In the genomic region with DNA sequence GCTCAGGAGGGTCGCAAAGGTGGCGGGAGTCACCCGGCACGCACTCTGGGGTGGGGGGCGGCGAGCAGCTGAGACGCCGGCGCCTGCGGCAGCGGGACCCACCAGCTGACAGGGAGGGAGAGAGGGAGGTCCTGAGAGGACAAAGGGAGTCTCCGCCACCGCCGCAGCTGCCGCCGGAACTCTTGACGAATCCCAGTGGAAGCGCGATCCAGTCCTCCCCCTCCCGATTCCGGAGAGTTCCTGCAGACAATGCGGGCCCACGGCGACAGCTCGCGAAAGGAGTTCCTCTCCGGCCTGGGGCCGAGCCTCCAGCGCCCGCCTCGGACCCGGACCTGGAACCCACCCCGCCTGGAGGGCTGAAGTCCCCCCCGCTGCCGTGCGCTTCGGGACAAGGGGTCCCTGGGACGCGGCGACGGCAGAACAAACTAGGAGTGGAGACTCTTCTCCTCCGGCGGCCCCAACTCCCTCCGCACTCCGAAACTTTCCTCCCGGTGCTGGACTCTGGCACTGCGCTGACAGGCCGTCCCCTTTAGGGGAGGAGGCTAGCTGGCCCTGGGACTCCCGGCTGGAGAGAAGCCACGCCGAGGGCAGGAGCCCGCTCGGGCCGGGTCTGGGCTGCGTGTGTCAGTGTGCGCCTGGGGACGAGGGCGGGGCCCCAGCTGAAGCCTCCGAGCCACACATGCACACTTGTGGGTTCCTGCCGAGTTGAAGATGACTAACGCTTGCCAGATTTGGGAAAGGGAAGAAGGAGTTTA, we compare ENCODE assay signal across 8 cellular contexts. TPM values are rescaled to one million over a fixed set of nuclear protein-coding genes. Genes with fewer than 3 reads are reported as not detected.
A peak's percentile ranks its signal among the peaks of the same experiment; 100 is the strongest.
DNase-seq lines count a peak whose midpoint lies in the region; ATAC-seq lines count a peak whose summit lies in the region.

A gene (minus strand): TSS at position 623 of the 755 bp plus-strand sequence. CDS start 669 bp downstream, outside the sequence.

- peak within 1 kb of the TSS; percentile 68 to 97 for H3K4ac ChIP-seq in mesenchymal stem cell (ENCODE audit: low read depth in 1 of 2, low read length in 2 of 2)

- H3K18ac ChIP-seq in mesenchymal stem cell (ENCODE audit: low read depth in 1 of 2, low read length in 2 of 2), result peak within 1 kb of the TSS; percentile 74 to 99

- H3K79me1 ChIP-seq in mesenchymal stem cell (replicated peaks; ENCODE audit: low read length, poor library complexity, severe bottlenecking), result peaks cover 2% of the 10 kb centered on the region

- H3K9me3 ChIP-seq in endocrine pancreas (ENCODE audit: control insufficient read depth, low read length), result no peaks in the 10 kb centered on the region
- H3K9me3 ChIP-seq in mesenchymal stem cell (ENCODE audit: control insufficient read depth, low read length), result no peaks in the 10 kb centered on the region

- peak within 1 kb of the TSS; percentile 99 for H2BK15ac ChIP-seq in mesenchymal stem cell (ENCODE audit: low read depth, poor library complexity, severe bottlenecking)

- peak within 1 kb of the TSS; percentile 86 for H2AFZ ChIP-seq in mesenchymal stem cell (ENCODE audit: low read depth, low read length)

- H4K8ac ChIP-seq in mesenchymal stem cell (ENCODE audit: low read length), result peak within 1 kb of the TSS; percentile 84

- H2BK120ac ChIP-seq in mesenchymal stem cell (ENCODE audit: low read depth, low read length), result peak within 1 kb of the TSS; percentile 96

- H3K4me3 ChIP-seq in endocrine pancreas (ENCODE audit: control insufficient read depth, insufficient read depth, low read length) (no peak within 1 kb of the TSS), mesenchymal stem cell (ENCODE audit: insufficient read depth in 1 of 2, low read depth in 1 of 2, low read length in 2 of 2) (peak within 1 kb of the TSS; percentile 91 to 92)

- POLR2A ChIA-PET in activated CD8-positive, alpha-beta memory T cell treated with anti-CD3 and anti-CD28 coated beads for 36 hours (lab: Charles Lee), result interaction anchor here (0.6 to 1.5 kb wide), 5 partner anchors 14 to 143 kb away, joined by 3 to 4 read pairs (median 3); no protein-coding TSS in a partner anchor

- peak within 1 kb of the TSS; percentile 82 to 92 for H3K14ac ChIP-seq in mesenchymal stem cell (ENCODE audit: low read length in 2 of 2)

- ATAC-seq in GM18907 (IDR thresholded peaks at IDR 0.05; ENCODE audit: unreplicated experiment), result peak; percentile 77
- ATAC-seq in HG03139 (IDR thresholded peaks at IDR 0.05; ENCODE audit: unreplicated experiment), result peak; percentile 73

- H3K27me3 ChIP-seq in endocrine pancreas (ENCODE audit: control insufficient read depth, insufficient read depth, low read length) (peaks cover 8% of the 10 kb centered on the region), mesenchymal stem cell (ENCODE audit: control insufficient read depth in 1 of 2, insufficient read depth in 1 of 2, low read length in 2 of 2) (no peaks in the 10 kb centered on the region)

- H3K23ac ChIP-seq in mesenchymal stem cell (ENCODE audit: low read length in 2 of 2), result peak within 1 kb of the TSS; percentile 52 to 91

- peak within 1 kb of the TSS; percentile 92 for H2BK5ac ChIP-seq in mesenchymal stem cell (ENCODE audit: low read depth, low read length, poor library complexity, severe bottlenecking)

- CTCF ChIA-PET in activated CD8-positive, alpha-beta memory T cell treated with anti-CD3 and anti-CD28 coated beads for 36 hours (lab: Charles Lee), result interaction anchor here (0.7 to 2.8 kb wide), 5 partner anchors 25 to 1400 kb away, joined by 3 to 17 read pairs (median 3); no protein-coding TSS in a partner anchor

- H3K4me1 ChIP-seq in endocrine pancreas (ENCODE audit: control insufficient read depth, insufficient read depth, low read length), result no peaks in the 10 kb centered on the region
- H3K4me1 ChIP-seq in mesenchymal stem cell (ENCODE audit: control insufficient read depth, insufficient read depth, low read depth, low read length), result no peaks in the 10 kb centered on the region

- H3K36me3 ChIP-seq in endocrine pancreas (ENCODE audit: control insufficient read depth, insufficient read depth, low read length), result no peaks in the 10 kb centered on the region
- H3K36me3 ChIP-seq in mesenchymal stem cell (ENCODE audit: control insufficient read depth in 1 of 2, insufficient read depth in 2 of 2, low read depth in 1 of 2, low read length in 2 of 2), result peaks cover 0 to 35% of the 10 kb centered on the region in 2 experiments

- peak within 1 kb of the TSS; percentile 90 for H3K27ac ChIP-seq in mesenchymal stem cell (ENCODE audit: low read length, poor library complexity, severe bottlenecking)

- H2BK12ac ChIP-seq in mesenchymal stem cell (ENCODE audit: low read length in 2 of 2), result peak within 1 kb of the TSS; percentile 69 to 90

- peak; percentile 98 for DNase-seq in AG20443 (ENCODE audit: low spot score)
- peak; percentile 45 for DNase-seq in NCI-H748 treated with DMSO at 0.1 percent for 48 hours (lab: John Stamatoyannopoulos, UW)
- DNase-seq in mesenchymal stem cell, result peak; percentile 96
- peak; percentile 42 to 47 for DNase-seq in stimulated activated CD8-positive, alpha-beta memory T cell treated with anti-CD3 and anti-CD28 coated beads, Interleukin-15, amount 100 ng/mL, for 4 hours (ENCODE audit: low read depth in 2 of 2)

- H3K9ac ChIP-seq in endocrine pancreas (ENCODE audit: control insufficient read depth, insufficient read depth, low read length), result peak within 1 kb of the TSS; percentile 13
- peak within 1 kb of the TSS; percentile 97 for H3K9ac ChIP-seq in mesenchymal stem cell (ENCODE audit: low read length)

- peak within 1 kb of the TSS; percentile 83 for H3K4me2 ChIP-seq in mesenchymal stem cell (ENCODE audit: low read length, poor library complexity, severe bottlenecking)

- no peak within 1 kb of the TSS for H2AK5ac ChIP-seq in mesenchymal stem cell (ENCODE audit: low read length, severe bottlenecking)

- WGBS in mesenchymal stem cell, result 0% methylated on average over 49 of the region's 61 CpGs

- H4K91ac ChIP-seq in mesenchymal stem cell (ENCODE audit: low read length), result peak within 1 kb of the TSS; percentile 97

RNA-seq across cellular contexts. Expression of the gene that starts here (rescaled TPM):
- 10 to 100 TPM; 10.5 to 11.1 TPM for total RNA-seq in activated CD8-positive, alpha-beta memory T cell treated with anti-CD3 and anti-CD28 coated beads for 36 hours
- 80.9 TPM for polyA plus RNA-seq in mesenchymal stem cell (2013, experiment 1 of 2)
- 84.2 TPM for polyA plus RNA-seq in mesenchymal stem cell (2013, experiment 2 of 2)

Comparison
In these comparisons a context has a peak if more than half of its experiments do, and no peak if none do; other contexts are left out.
1. DNase-seq: peak in every context shown above with its lines; median percentile 98 in AG20443; 96 in mesenchymal stem cell; 45 in NCI-H748 treated with DMSO at 0.1 percent for 48 hours; 44 in stimulated activated CD8-positive, alpha-beta memory T cell treated with anti-CD3 and anti-CD28 coated beads, Interleukin-15, amount 100 ng/mL, for 4 hours.